In genomic region chr3:49007068-49007770, GRCh38 we compare ENCODE assay signal across 8 cellular contexts. TPM values are rescaled to one million over a fixed set of nuclear protein-coding genes. Genes with fewer than 3 reads are reported as not detected.
DNase-seq lines count a peak whose midpoint lies in the region; ATAC-seq, FAIRE-seq and TF ChIP-seq lines count a peak whose summit lies in the region.

Gene WDR6 (plus strand): TSS chr3:49007391. CDS start chr3:49007432, 41 bp downstream.

- H3K9ac ChIP-seq in astrocyte (ENCODE audit: low read length), result peak within 1 kb of the TSS; percentile 99
- peak within 1 kb of the TSS; percentile 88 for H3K9ac ChIP-seq in rectal smooth muscle tissue (ENCODE audit: low read length)

- TF ChIP-seq POLR2A in GM18505 (IDR thresholded peaks at IDR 0.05; ENCODE audit: borderline replicate concordance, extremely low read depth, insufficient read depth, insufficient read length), result peak; percentile 94

- H3K4me2 ChIP-seq in astrocyte (ENCODE audit: low read length), result peak within 1 kb of the TSS; percentile 98

- intact Hi-C loops in aorta (cut with DNase I), result no loop called here

- H2AFZ ChIP-seq in astrocyte (ENCODE audit: low read depth, low read length), result peak within 1 kb of the TSS; percentile 91

- no peaks in the 10 kb centered on the region for H3K27me3 Mint-ChIP-seq in T-helper 2 cell treated with Interferon-gamma antibody and Interleukin-4, amounts not matched to agents 5 μg/mL and 100 μg/mL, for 36 hours (ENCODE audit: low read depth)
- no peaks in the 10 kb centered on the region for H3K27me3 Mint-ChIP-seq in astrocyte (ENCODE audit: low read depth, unreplicated experiment)

- peaks cover 36% of the 10 kb centered on the region for H4K20me1 ChIP-seq in astrocyte (ENCODE audit: insufficient read depth, low read length)

- no peaks in the 10 kb centered on the region for H3K27me3 ChIP-seq in astrocyte (ENCODE audit: insufficient read depth, low read length)
- no peaks in the 10 kb centered on the region for H3K27me3 ChIP-seq in rectal smooth muscle tissue (ENCODE audit: control insufficient read depth, insufficient read depth, low read length)
- H3K27me3 ChIP-seq in aorta (ENCODE audit: control insufficient read depth in 1 of 2, insufficient read depth in 2 of 2, low read length in 1 of 2), result no peaks in the 10 kb centered on the region

- WGBS in aorta, 2 donors, result 0 to 1% methylated on average over 65 of the region's 65 CpGs

- H3K4me3 ChIP-seq in astrocyte (ENCODE audit: insufficient read depth, low read depth, low read length) (peak within 1 kb of the TSS; percentile 80), rectal smooth muscle tissue (ENCODE audit: low read length) (peak within 1 kb of the TSS; percentile 95), aorta (ENCODE audit: low read length in 2 of 2) (peak within 1 kb of the TSS; percentile 32 to 69)

- H3K27ac ChIP-seq in astrocyte (ENCODE audit: low read depth, low read length), result peak within 1 kb of the TSS; percentile 98
- H3K27ac ChIP-seq in rectal smooth muscle tissue (ENCODE audit: low read depth, low read length), result peak within 1 kb of the TSS; percentile 99
- H3K27ac ChIP-seq in aorta (ENCODE audit: low read depth in 1 of 2, low read length in 2 of 2), result peak within 1 kb of the TSS in 1 of 2 donors; percentile 96

- no peak for TF ChIP-seq CTCF in astrocyte (IDR thresholded peaks at IDR 0.05; ENCODE audit: insufficient read depth, low read depth, low read length)

- FAIRE-seq in astrocyte (lab: Jason Lieb, UNC), result no peak

- H3K27ac Mint-ChIP-seq in T-helper 2 cell treated with Interferon-gamma antibody and Interleukin-4, amounts not matched to agents 5 μg/mL and 100 μg/mL, for 36 hours, result peak within 1 kb of the TSS; percentile 99
- peak within 1 kb of the TSS; percentile 99 for H3K27ac Mint-ChIP-seq in astrocyte (ENCODE audit: unreplicated experiment)

- H3K4me1 ChIP-seq in astrocyte (ENCODE audit: insufficient read depth, low read length) (peaks cover 16% of the 10 kb centered on the region), rectal smooth muscle tissue (ENCODE audit: control insufficient read depth, insufficient read depth, low read length) (peaks cover 3% of the 10 kb centered on the region), aorta (ENCODE audit: control insufficient read depth in 1 of 2, insufficient read depth in 2 of 2, low read length in 2 of 2) (no peaks in the 10 kb centered on the region)

- peak within 1 kb of the TSS; percentile 98 for H3K4me3 Mint-ChIP-seq in T-helper 2 cell treated with Interferon-gamma antibody and Interleukin-4, amounts not matched to agents 5 μg/mL and 100 μg/mL, for 36 hours
- H3K4me3 Mint-ChIP-seq in astrocyte (ENCODE audit: unreplicated experiment), result peak within 1 kb of the TSS; percentile 97

- peaks cover 59% of the 10 kb centered on the region for H3K79me2 ChIP-seq in astrocyte (ENCODE audit: insufficient read depth, low read length)

- H3K36me3 Mint-ChIP-seq in T-helper 2 cell treated with Interferon-gamma antibody and Interleukin-4, amounts not matched to agents 5 μg/mL and 100 μg/mL, for 36 hours (ENCODE audit: low read depth), result peaks cover 14% of the 10 kb centered on the region
- H3K36me3 Mint-ChIP-seq in astrocyte (ENCODE audit: low read depth, unreplicated experiment), result peaks cover 8% of the 10 kb centered on the region

- H3K9me3 ChIP-seq in astrocyte (ENCODE audit: insufficient read depth, low read depth, low read length) (no peaks in the 10 kb centered on the region), aorta (ENCODE audit: control insufficient read depth, low read length) (no peaks in the 10 kb centered on the region)

- ATAC-seq in GM18505 (IDR thresholded peaks at IDR 0.05; ENCODE audit: unreplicated experiment), result peak; percentile 84
- peak; percentile 85 for ATAC-seq in HG02973 (IDR thresholded peaks at IDR 0.05; ENCODE audit: unreplicated experiment)
- peak; percentile 95 for ATAC-seq in aorta (ENCODE audit: low FRiP score)

- DNase-seq in NCI-H1930 (lab: John Stamatoyannopoulos, UW), result peak; percentile 83 to 91
- DNase-seq in T-helper 2 cell treated with Interferon-gamma antibody and Interleukin-4, amounts not matched to agents 5 μg/mL and 100 μg/mL, for 36 hours (ENCODE audit: low spot score), result peak; percentile 98
- DNase-seq in astrocyte (ENCODE audit: low read depth), result peak; percentile 94
- DNase-seq in hepatic stellate cell (ENCODE audit: low spot score), result peak; percentile 99
- DNase-seq in aorta, result peak; percentile 98 to 99

- H3K36me3 ChIP-seq in astrocyte (ENCODE audit: insufficient read depth, low read length) (peaks cover 3% of the 10 kb centered on the region), rectal smooth muscle tissue (ENCODE audit: control insufficient read depth, insufficient read depth, low read length) (peaks cover 9% of the 10 kb centered on the region), aorta (ENCODE audit: control insufficient read depth in 1 of 2, insufficient read depth in 2 of 2, low read length in 1 of 2) (no peaks in the 10 kb centered on the region)

- no peaks in the 10 kb centered on the region for H3K9me3 Mint-ChIP-seq in T-helper 2 cell treated with Interferon-gamma antibody and Interleukin-4, amounts not matched to agents 5 μg/mL and 100 μg/mL, for 36 hours
- no peaks in the 10 kb centered on the region for H3K9me3 Mint-ChIP-seq in astrocyte (ENCODE audit: unreplicated experiment)

- peaks cover 17% of the 10 kb centered on the region for H3K4me1 Mint-ChIP-seq in T-helper 2 cell treated with Interferon-gamma antibody and Interleukin-4, amounts not matched to agents 5 μg/mL and 100 μg/mL, for 36 hours (ENCODE audit: low read depth)
- peaks cover 8% of the 10 kb centered on the region for H3K4me1 Mint-ChIP-seq in astrocyte (ENCODE audit: low read depth, unreplicated experiment)

RNA-seq across cellular contexts. Expression of gene WDR6, which starts in this region (rescaled TPM):
- total RNA-seq in astrocyte (107 and 130 TPM in 2 replicates), aorta (100 to 1,000 TPM; 118 to 151 TPM)
- polyA plus RNA-seq in aorta, result 100 to 1,000 TPM in 1 of 2 donors, 10 to 100 TPM in 1; 24.0 to 232 TPM
